ENCODE assay signal across 14 cellular contexts in the genomic region with DNA sequence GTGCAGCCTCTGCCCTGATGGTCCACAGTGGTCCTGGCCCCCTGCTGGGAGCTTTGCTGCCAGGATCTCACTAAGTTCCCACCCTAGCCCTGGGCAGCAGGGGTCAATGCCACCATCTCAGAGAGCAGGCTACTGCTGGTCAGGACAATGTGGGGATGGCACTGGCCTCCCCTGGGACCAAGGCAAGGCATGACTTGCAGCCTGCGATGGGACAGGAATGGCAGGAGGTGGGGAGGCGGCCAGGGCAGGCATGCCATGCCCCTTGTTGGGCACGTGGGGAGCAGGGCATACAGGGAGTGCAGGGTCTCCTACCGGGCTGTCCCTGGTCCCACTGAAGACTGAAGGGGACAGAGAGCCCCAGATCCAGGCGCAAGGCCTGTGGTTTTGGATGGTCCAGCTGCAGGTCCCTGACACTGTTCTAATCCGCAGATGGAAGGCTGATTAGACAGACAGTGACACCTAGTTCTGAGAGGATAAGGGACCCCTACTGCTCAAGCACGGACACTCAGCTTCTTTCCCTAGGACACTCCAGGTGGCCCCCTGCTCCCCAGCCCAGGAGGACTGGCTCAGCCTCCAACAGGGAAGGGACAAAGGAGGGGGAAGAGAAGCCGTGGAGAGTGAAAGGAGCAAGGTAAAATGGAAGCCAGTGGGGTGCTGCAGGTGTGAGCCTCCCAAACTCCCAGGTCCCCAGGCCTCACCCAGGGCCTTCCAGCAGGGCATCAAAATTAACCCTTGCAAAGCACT.
A peak's percentile ranks its signal among the peaks of the same experiment; 100 is the strongest.
DNase-seq lines count a peak whose midpoint lies in the region; ATAC-seq and TF ChIP-seq lines count a peak whose summit lies in the region.
"Had no signal": no experiment of that assay in that cellular context is flagged by ENCODE, and none has a peak within 500 bp of the region (broad histone marks: within the 10 kb centered on the region; RNA-seq: fewer than 3 reads in every experiment).

No MANE protein-coding gene starts in this region.

- H3K4me1 Mint-ChIP-seq in WTC11: no peaks in the 10 kb centered on the region

- CTCF ChIA-PET in WTC11 (lab: Charles Lee): interaction anchor here (1.0 to 1.4 kb wide), 2 partner anchors 18 to 37 kb away, joined by 3 to 4 read pairs; no protein-coding TSS in a partner anchor

- peak; percentile 25 for TF ChIP-seq POLR2A in GM18505 (IDR thresholded peaks at IDR 0.05; ENCODE audit: borderline replicate concordance, extremely low read depth, insufficient read depth, insufficient read length)

- POLR2A ChIA-PET in WTC11 (lab: Charles Lee): no interaction called here

- H3K4me3 Mint-ChIP-seq in WTC11: no peak overlapping the region
- H3K4me3 Mint-ChIP-seq: CD4-positive, CD25-positive, alpha-beta regulatory T cell; CD8-positive, alpha-beta memory T cell had no signal

- in situ Hi-C loops in G401 (cut with HindIII; ENCODE audit: low sequenced_read_pairs): no loop called here

- H3K27me3 Mint-ChIP-seq in WTC11 (ENCODE audit: low read depth): no peaks in the 10 kb centered on the region
- H3K27me3 Mint-ChIP-seq: CD4-positive, CD25-positive, alpha-beta regulatory T cell; CD8-positive, alpha-beta memory T cell had no signal

- no peaks in the 10 kb centered on the region for H3K9me3 Mint-ChIP-seq in WTC11
- H3K9me3 Mint-ChIP-seq: CD4-positive, CD25-positive, alpha-beta regulatory T cell; CD8-positive, alpha-beta memory T cell had no signal

- ATAC-seq in GM18505 (IDR thresholded peaks at IDR 0.05; ENCODE audit: unreplicated experiment) (no peak), WTC11 (no peak), GM21619 (IDR thresholded peaks at IDR 0.05; ENCODE audit: unreplicated experiment) (no peak), HG02610 (IDR thresholded peaks at IDR 0.05; ENCODE audit: unreplicated experiment) (no peak)

- H3K36me3 Mint-ChIP-seq in WTC11: peaks cover 35% of the 10 kb centered on the region

- DNase-seq in COR-L47 (lab: John Stamatoyannopoulos, UW): peak; percentile 33
- DNase-seq in NCI-H345 (lab: John Stamatoyannopoulos, UW): peak; percentile 72
- DNase-seq in WTC11 (ENCODE audit: low spot score): no peak
- no peak for DNase-seq in G401 (ENCODE audit: low spot score)
- DNase-seq: ACHN; BE2C; C1 segment of cervical spinal cord; Caco-2; CD4-positive, CD25-positive, alpha-beta regulatory T cell; CD8-positive, alpha-beta memory T cell; GDM1 had no signal

- no peak overlapping the region for H3K27ac Mint-ChIP-seq in WTC11

- TF ChIP-seq CTCF in WTC11 (IDR thresholded peaks at IDR 0.05): no peak

TF ChIP-seq in WTC11, 78 proteins besides CTCF, POLR2A, EP300 and RAD21:
- TF ChIP-seq KAT7 (CRISPR knock-in tag; IDR thresholded peaks at IDR 0.05; ENCODE audit: borderline replicate concordance) (no peak), PRRX2 (CRISPR knock-in tag; IDR thresholded peaks at IDR 0.05) (no peak), ZNF138 (CRISPR knock-in tag; conservative IDR thresholded peaks at IDR 0.05) (no peak), NFE2L1 (CRISPR knock-in tag; IDR thresholded peaks at IDR 0.05) (no peak), ZNF423 (CRISPR knock-in tag; IDR thresholded peaks at IDR 0.05) (peak; percentile 97), ZNF232 (CRISPR knock-in tag; IDR thresholded peaks at IDR 0.05) (no peak)
- TF ChIP-seq, protein P1, sequence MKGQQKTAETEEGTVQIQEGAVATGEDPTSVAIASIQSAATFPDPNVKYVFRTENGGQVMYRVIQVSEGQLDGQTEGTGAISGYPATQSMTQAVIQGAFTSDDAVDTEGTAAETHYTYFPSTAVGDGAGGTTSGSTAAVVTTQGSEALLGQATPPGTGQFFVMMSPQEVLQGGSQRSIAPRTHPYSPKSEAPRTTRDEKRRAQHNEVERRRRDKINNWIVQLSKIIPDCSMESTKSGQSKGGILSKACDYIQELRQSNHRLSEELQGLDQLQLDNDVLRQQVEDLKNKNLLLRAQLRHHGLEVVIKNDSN (CRISPR knock-in tag; IDR thresholded peaks at IDR 0.05): no peak
- TF ChIP-seq, protein P2, sequence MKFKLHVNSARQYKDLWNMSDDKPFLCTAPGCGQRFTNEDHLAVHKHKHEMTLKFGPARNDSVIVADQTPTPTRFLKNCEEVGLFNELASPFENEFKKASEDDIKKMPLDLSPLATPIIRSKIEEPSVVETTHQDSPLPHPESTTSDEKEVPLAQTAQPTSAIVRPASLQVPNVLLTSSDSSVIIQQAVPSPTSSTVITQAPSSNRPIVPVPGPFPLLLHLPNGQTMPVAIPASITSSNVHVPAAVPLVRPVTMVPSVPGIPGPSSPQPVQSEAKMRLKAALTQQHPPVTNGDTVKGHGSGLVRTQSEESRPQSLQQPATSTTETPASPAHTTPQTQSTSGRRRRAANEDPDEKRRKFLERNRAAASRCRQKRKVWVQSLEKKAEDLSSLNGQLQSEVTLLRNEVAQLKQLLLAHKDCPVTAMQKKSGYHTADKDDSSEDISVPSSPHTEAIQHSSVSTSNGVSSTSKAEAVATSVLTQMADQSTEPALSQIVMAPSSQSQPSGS (CRISPR knock-in tag; IDR thresholded peaks at IDR 0.05; ENCODE audit: borderline replicate concordance, low read depth): no peak
- TF ChIP-seq, protein P3, sequence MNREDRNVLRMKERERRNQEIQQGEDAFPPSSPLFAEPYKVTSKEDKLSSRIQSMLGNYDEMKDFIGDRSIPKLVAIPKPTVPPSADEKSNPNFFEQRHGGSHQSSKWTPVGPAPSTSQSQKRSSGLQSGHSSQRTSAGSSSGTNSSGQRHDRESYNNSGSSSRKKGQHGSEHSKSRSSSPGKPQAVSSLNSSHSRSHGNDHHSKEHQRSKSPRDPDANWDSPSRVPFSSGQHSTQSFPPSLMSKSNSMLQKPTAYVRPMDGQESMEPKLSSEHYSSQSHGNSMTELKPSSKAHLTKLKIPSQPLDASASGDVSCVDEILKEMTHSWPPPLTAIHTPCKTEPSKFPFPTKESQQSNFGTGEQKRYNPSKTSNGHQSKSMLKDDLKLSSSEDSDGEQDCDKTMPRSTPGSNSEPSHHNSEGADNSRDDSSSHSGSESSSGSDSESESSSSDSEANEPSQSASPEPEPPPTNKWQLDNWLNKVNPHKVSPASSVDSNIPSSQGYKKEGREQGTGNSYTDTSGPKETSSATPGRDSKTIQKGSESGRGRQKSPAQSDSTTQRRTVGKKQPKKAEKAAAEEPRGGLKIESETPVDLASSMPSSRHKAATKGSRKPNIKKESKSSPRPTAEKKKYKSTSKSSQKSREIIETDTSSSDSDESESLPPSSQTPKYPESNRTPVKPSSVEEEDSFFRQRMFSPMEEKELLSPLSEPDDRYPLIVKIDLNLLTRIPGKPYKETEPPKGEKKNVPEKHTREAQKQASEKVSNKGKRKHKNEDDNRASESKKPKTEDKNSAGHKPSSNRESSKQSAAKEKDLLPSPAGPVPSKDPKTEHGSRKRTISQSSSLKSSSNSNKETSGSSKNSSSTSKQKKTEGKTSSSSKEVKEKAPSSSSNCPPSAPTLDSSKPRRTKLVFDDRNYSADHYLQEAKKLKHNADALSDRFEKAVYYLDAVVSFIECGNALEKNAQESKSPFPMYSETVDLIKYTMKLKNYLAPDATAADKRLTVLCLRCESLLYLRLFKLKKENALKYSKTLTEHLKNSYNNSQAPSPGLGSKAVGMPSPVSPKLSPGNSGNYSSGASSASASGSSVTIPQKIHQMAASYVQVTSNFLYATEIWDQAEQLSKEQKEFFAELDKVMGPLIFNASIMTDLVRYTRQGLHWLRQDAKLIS (CRISPR knock-in tag; IDR thresholded peaks at IDR 0.05; ENCODE audit: borderline replicate concordance): no peak
TF ChIP-seq in WTC11: peak in this region for 1.

Comparison
In these comparisons a context has a peak if more than half of its experiments do, and no peak if none do; other contexts are left out.
1. DNase-seq: peak in COR-L47 (single experiment) and NCI-H345 (single experiment); none in WTC11 (single experiment) and G401 (single experiment).